Comparison of ENCODE assay signal across 18 cellular contexts in the genomic region with DNA sequence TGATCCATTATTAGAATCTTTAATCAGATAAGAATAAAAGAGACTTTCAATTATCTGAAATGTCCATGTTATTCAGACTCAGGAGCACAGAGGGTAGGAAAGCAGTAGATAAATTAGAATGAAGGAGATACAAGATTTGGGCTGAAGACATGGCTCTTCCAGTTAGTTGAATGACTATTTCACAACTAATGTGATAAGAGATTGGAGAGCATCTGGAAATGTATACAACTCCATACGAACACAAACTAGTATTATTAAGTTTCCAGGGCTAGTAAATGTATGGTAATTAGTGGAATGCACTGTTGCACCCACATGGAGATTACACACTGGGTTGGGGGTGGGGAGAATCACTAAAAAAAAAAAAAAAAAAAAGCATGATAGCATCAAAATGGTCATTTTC.
A peak's percentile ranks its signal among the peaks of the same experiment; 100 is the strongest.
DNase-seq lines count a peak whose midpoint lies in the region; ATAC-seq and TF ChIP-seq lines count a peak whose summit lies in the region.
"Had no signal": no experiment of that assay in that cellular context is flagged by ENCODE, and none has a peak within 500 bp of the region (broad histone marks: within the 10 kb centered on the region; RNA-seq: fewer than 3 reads in every experiment).

No MANE protein-coding gene starts in this region.

- H3K27ac Mint-ChIP-seq in chondrocyte (ENCODE audit: unreplicated experiment) (peak overlapping the region; percentile 8), natural killer cell (peak overlapping the region; percentile 64 to 73)
- H3K27ac Mint-ChIP-seq: CD8-positive, alpha-beta T cell had no signal

- H3F3A ChIP-seq in SK-N-SH (replicated peaks; ENCODE audit: insufficient read depth) = peaks cover 35% of the 10 kb centered on the region

- H3K9me2 ChIP-seq in SK-N-SH = no peaks in the 10 kb centered on the region

- H3K27ac ChIP-seq in SK-N-SH (ENCODE audit: low read depth in 2 of 2, low read length in 1 of 2) = peak overlapping the region; percentile 97
- no peak overlapping the region for H3K27ac ChIP-seq in esophagus muscularis mucosa (replicated peaks in 1 of 4)
- H3K27ac ChIP-seq: 22Rv1, A549, BLaER1, HL-60 had no signal

- no peaks in the 10 kb centered on the region for H4K20me1 ChIP-seq in SK-N-SH (ENCODE audit: insufficient read depth)
- H4K20me1 ChIP-seq: BLaER1 had no signal

- H3K9me3 ChIP-seq in SK-N-SH = no peaks in the 10 kb centered on the region
- H3K9me3 ChIP-seq in esophagus muscularis mucosa = no peaks in the 10 kb centered on the region
- H3K9me3 ChIP-seq: A549, BLaER1, HAP-1 had no signal

- H3K36me3 ChIP-seq in SK-N-SH (replicated peaks in 1 of 2; ENCODE audit: control insufficient read depth in 1 of 2, insufficient read depth in 2 of 2, low read length in 1 of 2) = no peaks in the 10 kb centered on the region
- no peaks in the 10 kb centered on the region for H3K36me3 ChIP-seq in esophagus muscularis mucosa
- H3K36me3 ChIP-seq: BLaER1, HAP-1 had no signal

- TF ChIP-seq EP300 in SK-N-SH (IDR thresholded peaks at IDR 0.05; ENCODE audit: borderline replicate concordance in 1 of 2, low read depth in 1 of 2, low read length in 1 of 2) = no peak
- no peak for TF ChIP-seq EP300 in esophagus muscularis mucosa (IDR thresholded peaks at IDR 0.05)

- peak overlapping the region; percentile 44; the same call in 1 of the 2 replicates for H3K9ac ChIP-seq in SK-N-SH
- H3K9ac ChIP-seq: BLaER1 had no signal

- H3K79me2 ChIP-seq in SK-N-SH (ENCODE audit: insufficient read depth) = no peaks in the 10 kb centered on the region

- H3K36me3 Mint-ChIP-seq in chondrocyte (ENCODE audit: low read depth) (peaks cover 6% of the 10 kb centered on the region), natural killer cell (no peaks in the 10 kb centered on the region)

- H3K4me3 ChIP-seq in SK-N-SH (ENCODE audit: low read depth in 2 of 2, low read length in 1 of 2) (no peak overlapping the region), esophagus muscularis mucosa (no peak overlapping the region)
- H3K4me3 ChIP-seq: A549, BLaER1, HAP-1 had no signal

- CTCF ChIA-PET in SK-N-SH (lab: Yijun Ruan, JAX) = no interaction called here

- H3K4me2 ChIP-seq in SK-N-SH = peak overlapping the region; percentile 56; the same call in 1 of the 2 replicates
- H3K4me2 ChIP-seq: A549, BLaER1 had no signal

- TF ChIP-seq RAD21 in SK-N-SH (IDR thresholded peaks at IDR 0.05; ENCODE audit: low read length) = no peak

- no peak for TF ChIP-seq POLR2A in esophagus muscularis mucosa (IDR thresholded peaks at IDR 0.05; ENCODE audit: low read depth)

- H3K27me3 Mint-ChIP-seq in chondrocyte (ENCODE audit: low read depth) = no peaks in the 10 kb centered on the region
- H3K27me3 Mint-ChIP-seq in natural killer cell (ENCODE audit: low read depth in 2 of 2) = no peaks in the 10 kb centered on the region
- H3K27me3 Mint-ChIP-seq: IgD-negative memory B cell had no signal

- POLR2A ChIA-PET in SK-N-SH (lab: Yijun Ruan, JAX) = no interaction called here

- ATAC-seq in SK-N-SH treated with all-trans-retinoic acid at 6 μM for 48 hours (no peak), natural killer cell (no peak), GM21447 (IDR thresholded peaks at IDR 0.05; ENCODE audit: unreplicated experiment) (no peak)
- ATAC-seq: CD8-positive, alpha-beta T cell had no signal

- H3K4me1 ChIP-seq in SK-N-SH (ENCODE audit: control insufficient read depth in 1 of 2, insufficient read depth in 2 of 2, low read depth in 1 of 2, low read length in 1 of 2) (peaks cover 18 to 26% of the 10 kb centered on the region in 2 experiments; a peak in 3 of 4 replicates), esophagus muscularis mucosa (peaks cover 0 to 21% (median 14%) of the 10 kb centered on the region in 4 donors)
- H3K4me1 ChIP-seq: A549, BLaER1, HAP-1 had no signal

- WGBS in SK-N-SH (ENCODE audit: low lambda C conversion rate) = 88% methylated on average over 1 of the region's 1 CpG
- 81% methylated on average over 1 of the region's 1 CpG for WGBS in esophagus muscularis mucosa

- H2AFZ ChIP-seq in SK-N-SH (ENCODE audit: low read depth) = no peak overlapping the region

- no peaks in the 10 kb centered on the region for H3K9me3 Mint-ChIP-seq in chondrocyte (ENCODE audit: low read depth)
- no peaks in the 10 kb centered on the region for H3K9me3 Mint-ChIP-seq in natural killer cell
- H3K9me3 Mint-ChIP-seq: CD8-positive, alpha-beta T cell; IgD-negative memory B cell had no signal

- H3K27me3 ChIP-seq in SK-N-SH (ENCODE audit: insufficient read depth) = no peaks in the 10 kb centered on the region
- no peaks in the 10 kb centered on the region for H3K27me3 ChIP-seq in esophagus muscularis mucosa
- H3K27me3 ChIP-seq: BLaER1 had no signal

- H3K4me1 Mint-ChIP-seq in chondrocyte (ENCODE audit: low read depth) (peaks cover 43% of the 10 kb centered on the region), natural killer cell (peaks cover 62 to 71% of the 10 kb centered on the region in 2 donors)
- H3K4me1 Mint-ChIP-seq: IgD-negative memory B cell had no signal

- intact Hi-C loops in natural killer cell (cut with micrococcal nuclease) = no loop called here
- intact Hi-C loops in esophagus muscularis mucosa (cut with DNase I) = no loop called here

- TF ChIP-seq CTCF in SK-N-SH (IDR thresholded peaks at IDR 0.05) = no peak
- no peak for TF ChIP-seq CTCF in chondrocyte (IDR thresholded peaks at IDR 0.05)
- no peak for TF ChIP-seq CTCF in natural killer cell (IDR thresholded peaks at IDR 0.05)
- no peak for TF ChIP-seq CTCF in esophagus muscularis mucosa (IDR thresholded peaks at IDR 0.05)

- no peak overlapping the region for H3K4me3 Mint-ChIP-seq in chondrocyte (ENCODE audit: unreplicated experiment)
- H3K4me3 Mint-ChIP-seq in natural killer cell = peak overlapping the region; percentile 57
- H3K4me3 Mint-ChIP-seq: CD8-positive, alpha-beta T cell; IgD-negative memory B cell had no signal

- DNase-seq in SK-N-SH (no peak), chondrocyte (ENCODE audit: low spot score) (no peak), natural killer cell (no peak), esophagus muscularis mucosa (ENCODE audit: extremely low spot score) (no peak), KG1 (lab: John Stamatoyannopoulos, UW) (no peak), C1 segment of cervical spinal cord (lab: John Stamatoyannopoulos, UW) (no peak)
- DNase-seq: Calu3; CD8-positive, alpha-beta T cell; DMS79 treated with DMSO at 0.1 percent for 48 hours; GF-D8 had no signal

TF ChIP-seq in SK-N-SH, 30 proteins besides CTCF, POLR2A, EP300 and RAD21 (continues in another document):
- TF ChIP-seq EZH2phosphoT487 (IDR thresholded peaks at IDR 0.05; ENCODE audit: borderline replicate concordance, low read depth) (no peak), SMC3 (IDR thresholded peaks at IDR 0.05; ENCODE audit: low read depth, low read length) (no peak), GABPA (IDR thresholded peaks at IDR 0.05; ENCODE audit: low read depth) (no peak), FOXM1 (IDR thresholded peaks at IDR 0.05; ENCODE audit: low read depth) (no peak), MEF2A (IDR thresholded peaks at IDR 0.05; ENCODE audit: borderline replicate concordance, low read depth) (no peak), NRF1 (IDR thresholded peaks at IDR 0.05; ENCODE audit: low read depth, low read length) (no peak), TCF12 (IDR thresholded peaks at IDR 0.05) (no peak), TEAD4 (IDR thresholded peaks at IDR 0.05; ENCODE audit: borderline replicate concordance, insufficient read depth) (no peak), FOXJ3 (CRISPR knock-in tag; IDR thresholded peaks at IDR 0.05) (no peak)
- TF ChIP-seq, protein P1, sequence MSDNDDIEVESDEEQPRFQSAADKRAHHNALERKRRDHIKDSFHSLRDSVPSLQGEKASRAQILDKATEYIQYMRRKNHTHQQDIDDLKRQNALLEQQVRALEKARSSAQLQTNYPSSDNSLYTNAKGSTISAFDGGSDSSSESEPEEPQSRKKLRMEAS (IDR thresholded peaks at IDR 0.05; ENCODE audit: low read depth) = no peak
- TF ChIP-seq, protein P2, sequence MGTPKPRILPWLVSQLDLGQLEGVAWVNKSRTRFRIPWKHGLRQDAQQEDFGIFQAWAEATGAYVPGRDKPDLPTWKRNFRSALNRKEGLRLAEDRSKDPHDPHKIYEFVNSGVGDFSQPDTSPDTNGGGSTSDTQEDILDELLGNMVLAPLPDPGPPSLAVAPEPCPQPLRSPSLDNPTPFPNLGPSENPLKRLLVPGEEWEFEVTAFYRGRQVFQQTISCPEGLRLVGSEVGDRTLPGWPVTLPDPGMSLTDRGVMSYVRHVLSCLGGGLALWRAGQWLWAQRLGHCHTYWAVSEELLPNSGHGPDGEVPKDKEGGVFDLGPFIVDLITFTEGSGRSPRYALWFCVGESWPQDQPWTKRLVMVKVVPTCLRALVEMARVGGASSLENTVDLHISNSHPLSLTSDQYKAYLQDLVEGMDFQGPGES (IDR thresholded peaks at IDR 0.05; ENCODE audit: low read depth, low read length) = no peak

TF ChIP-seq in SK-N-SH treated with all-trans-retinoic acid at 6 μM for 48 hours, 23 proteins besides CTCF, POLR2A, EP300 and RAD21 (continues in another document):
- TF ChIP-seq RARB (CRISPR knock-in tag; IDR thresholded peaks at IDR 0.05) = no peak
- TF ChIP-seq ZNF70 (CRISPR knock-in tag; IDR thresholded peaks at IDR 0.05) = no peak
- TF ChIP-seq TCF4 (CRISPR knock-in tag; IDR thresholded peaks at IDR 0.05; ENCODE audit: borderline replicate concordance) = no peak
- TF ChIP-seq PPARA (CRISPR knock-in tag; IDR thresholded peaks at IDR 0.05; ENCODE audit: borderline replicate concordance) = no peak
- no peak for TF ChIP-seq OSR1 (CRISPR knock-in tag; IDR thresholded peaks at IDR 0.05)
- no peak for TF ChIP-seq ARNTL (CRISPR knock-in tag; IDR thresholded peaks at IDR 0.05; ENCODE audit: borderline replicate concordance, low read depth)
- no peak for TF ChIP-seq ZNF8 (CRISPR knock-in tag; IDR thresholded peaks at IDR 0.05)
- TF ChIP-seq ZFP30 (CRISPR knock-in tag; IDR thresholded peaks at IDR 0.05) = no peak
- TF ChIP-seq SNAI2 (CRISPR knock-in tag; IDR thresholded peaks at IDR 0.05) = no peak
- TF ChIP-seq, protein P3, sequence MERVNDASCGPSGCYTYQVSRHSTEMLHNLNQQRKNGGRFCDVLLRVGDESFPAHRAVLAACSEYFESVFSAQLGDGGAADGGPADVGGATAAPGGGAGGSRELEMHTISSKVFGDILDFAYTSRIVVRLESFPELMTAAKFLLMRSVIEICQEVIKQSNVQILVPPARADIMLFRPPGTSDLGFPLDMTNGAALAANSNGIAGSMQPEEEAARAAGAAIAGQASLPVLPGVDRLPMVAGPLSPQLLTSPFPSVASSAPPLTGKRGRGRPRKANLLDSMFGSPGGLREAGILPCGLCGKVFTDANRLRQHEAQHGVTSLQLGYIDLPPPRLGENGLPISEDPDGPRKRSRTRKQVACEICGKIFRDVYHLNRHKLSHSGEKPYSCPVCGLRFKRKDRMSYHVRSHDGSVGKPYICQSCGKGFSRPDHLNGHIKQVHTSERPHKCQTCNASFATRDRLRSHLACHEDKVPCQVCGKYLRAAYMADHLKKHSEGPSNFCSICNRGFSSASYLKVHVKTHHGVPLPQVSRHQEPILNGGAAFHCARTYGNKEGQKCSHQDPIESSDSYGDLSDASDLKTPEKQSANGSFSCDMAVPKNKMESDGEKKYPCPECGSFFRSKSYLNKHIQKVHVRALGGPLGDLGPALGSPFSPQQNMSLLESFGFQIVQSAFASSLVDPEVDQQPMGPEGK (CRISPR knock-in tag; IDR thresholded peaks at IDR 0.05; ENCODE audit: borderline replicate concordance) = no peak

Comparison
In these comparisons a context has a peak if more than half of its experiments do, and no peak if none do; other contexts are left out.
1. H3K27ac ChIP-seq: peak in SK-N-SH (2 of 2); none in esophagus muscularis mucosa (0 of 4).